8 cellular contexts compared by ENCODE assay signal in genomic region chr22:37162221-37163095, GRCh38. TPM values are rescaled to one million over a fixed set of nuclear protein-coding genes. Genes with fewer than 3 reads are reported as not detected.
DNase-seq lines count a peak whose midpoint lies in the region; ATAC-seq and TF ChIP-seq lines count a peak whose summit lies in the region.

No MANE protein-coding gene starts in this region.

- H3K4me3 ChIP-seq in osteoblast (ENCODE audit: insufficient read depth, low read length), result no peak overlapping the region
- no peak overlapping the region for H3K4me3 ChIP-seq in vagina
- H3K4me3 ChIP-seq in OCI-LY7 (ENCODE audit: low read depth, low read length, poor library complexity, severe bottlenecking), result no peak overlapping the region

- H2AFZ ChIP-seq in osteoblast (ENCODE audit: low read length) (no peak overlapping the region), OCI-LY7 (ENCODE audit: low read length) (no peak overlapping the region)

- DNase-seq in activated CD8-positive, alpha-beta memory T cell treated with anti-CD3 and anti-CD28 coated beads for 24 hours, result peak; percentile 93
- DNase-seq in osteoblast (ENCODE audit: insufficient read length, low spot score, missing footprints) (peak; percentile 48), NCI-H2171 treated with DMSO at 0.1 percent for 48 hours (lab: John Stamatoyannopoulos, UW) (no peak), substantia nigra (lab: John Stamatoyannopoulos, UW) (no peak), vagina (ENCODE audit: extremely low spot score in 2 of 2) (no peak), OCI-LY7 (ENCODE audit: low spot score) (no peak)

- in situ Hi-C loops in GM18951 (cut with MboI; ENCODE audit: low sequenced_read_pairs, unreplicated experiment), result no loop called here

- TF ChIP-seq POLR2A in GM18951 (IDR thresholded peaks at IDR 0.05; ENCODE audit: extremely low read depth, insufficient read depth, insufficient read length) (peak; percentile 57), vagina (IDR thresholded peaks at IDR 0.05) (no peak)

- H3K9me3 ChIP-seq in osteoblast (ENCODE audit: low read depth, low read length), result no peaks in the 10 kb centered on the region
- H3K9me3 ChIP-seq in vagina, result no peaks in the 10 kb centered on the region
- H3K9me3 ChIP-seq in OCI-LY7 (ENCODE audit: low read length), result peaks cover 15% of the 10 kb centered on the region; the same call in 1 of the 2 replicates

- POLR2A ChIA-PET in OCI-LY7 (lab: Charles Lee), result interaction anchor here (0.5 kb wide), 1 partner anchor 392 kb away, joined by 3 read pairs; no protein-coding TSS in a partner anchor

- CTCF ChIA-PET in OCI-LY7 (lab: Charles Lee; ENCODE audit: unreplicated experiment), result no interaction called here

- ATAC-seq in HG03097 (IDR thresholded peaks at IDR 0.05; ENCODE audit: low FRiP score, unreplicated experiment), result peak; percentile 38

- TF ChIP-seq CTCF in osteoblast (IDR thresholded peaks at IDR 0.05; ENCODE audit: extremely low read depth, low read depth, low read length), result no peak
- TF ChIP-seq CTCF in vagina (IDR thresholded peaks at IDR 0.05), result no peak
- no peak for TF ChIP-seq CTCF in OCI-LY7 (conservative IDR thresholded peaks at IDR 0.05; ENCODE audit: low read length)

- H3K36me3 ChIP-seq in osteoblast (ENCODE audit: insufficient read depth, low read length), result no peaks in the 10 kb centered on the region
- H3K36me3 ChIP-seq in vagina, result no peaks in the 10 kb centered on the region
- no peaks in the 10 kb centered on the region for H3K36me3 ChIP-seq in OCI-LY7 (ENCODE audit: insufficient read depth, low read length)

- H3K27me3 ChIP-seq in osteoblast (ENCODE audit: insufficient read depth, low read length) (peaks cover 15% of the 10 kb centered on the region), vagina (no peaks in the 10 kb centered on the region)

- intact Hi-C loops in vagina (cut with DNase I), result loop anchor here (5.0 kb wide), 1 partner anchor 100 kb away; no protein-coding TSS in a partner anchor
- intact Hi-C loops in OCI-LY7 (cut with micrococcal nuclease; ENCODE audit: unreplicated experiment), result no loop called here

- H3K27ac ChIP-seq in osteoblast (ENCODE audit: low read depth, low read length), result no peak overlapping the region
- no peak overlapping the region for H3K27ac ChIP-seq in substantia nigra (ENCODE audit: low read depth, low read length, poor library complexity, severe bottlenecking)
- H3K27ac ChIP-seq in vagina, result no peak overlapping the region
- H3K27ac ChIP-seq in OCI-LY7 (ENCODE audit: low read depth, low read length, poor library complexity, severe bottlenecking), result no peak overlapping the region

- H4K20me1 ChIP-seq in osteoblast (ENCODE audit: insufficient read depth, low read length) (no peaks in the 10 kb centered on the region), OCI-LY7 (ENCODE audit: insufficient read depth, low read length) (no peaks in the 10 kb centered on the region)

- H3K9me2 ChIP-seq in OCI-LY7 (ENCODE audit: insufficient read depth, low read length), result no peaks in the 10 kb centered on the region

- H3K4me2 ChIP-seq in osteoblast (ENCODE audit: insufficient read depth, low read length) (no peak overlapping the region), OCI-LY7 (ENCODE audit: low read length) (no peak overlapping the region)

- no peaks in the 10 kb centered on the region for H3K79me2 ChIP-seq in osteoblast (ENCODE audit: insufficient read depth, low read length)
- no peaks in the 10 kb centered on the region for H3K79me2 ChIP-seq in OCI-LY7 (ENCODE audit: insufficient read depth, low read depth, low read length)

- no TSS peak for BruUV-seq in OCI-LY7 (replicated peaks; lab: Mats Ljungman, UMichigan)

- peaks cover 6% of the 10 kb centered on the region for H3K4me1 ChIP-seq in osteoblast (ENCODE audit: insufficient read depth, low read length)
- peaks cover 7% of the 10 kb centered on the region for H3K4me1 ChIP-seq in vagina
- peaks cover 3% of the 10 kb centered on the region for H3K4me1 ChIP-seq in OCI-LY7 (ENCODE audit: insufficient read depth, low read length, poor library complexity, severe bottlenecking)

RNA-seq across cellular contexts. Expression of gene IL2RB, which starts 12.7 kb away (rescaled TPM):
- 0.59 TPM in 1 of 2 replicates, not detected in the other for total RNA-seq in osteoblast
- total RNA-seq in vagina, result 3.7 TPM
- not detected in 2 replicates for total RNA-seq in OCI-LY7 (2014; rRNA removed; shearing (Covaris generic))
- not detected in 2 replicates for total RNA-seq in OCI-LY7 (2022)

RNA-seq across cellular contexts. Expression of gene C1QTNF6, which starts 25.6 kb away (rescaled TPM):
- 11.9 and 18.3 TPM in 2 replicates for total RNA-seq in osteoblast
- 4.9 TPM for total RNA-seq in vagina
- total RNA-seq in OCI-LY7 (2014; rRNA removed; shearing (Covaris generic)), result 6.8 and 7.3 TPM in 2 replicates
- total RNA-seq in OCI-LY7 (2022), result 18.7 and 19.6 TPM in 2 replicates

RNA-seq across cellular contexts. Expression of gene SSTR3, which starts 49.8 kb away (rescaled TPM):
- not detected in 2 replicates for total RNA-seq in osteoblast
- not detected for total RNA-seq in vagina
- 0.05 and 0.25 TPM in 2 replicates for total RNA-seq in OCI-LY7 (2014; rRNA removed; shearing (Covaris generic))
- 0.30 TPM in 2 replicates for total RNA-seq in OCI-LY7 (2022)

RNA-seq across cellular contexts. Expression of gene TMPRSS6, which starts 52.9 kb away (rescaled TPM):
- total RNA-seq in osteoblast (not detected in 2 replicates), vagina (not detected), OCI-LY7 (2022) (not detected in 2 replicates)
- total RNA-seq in OCI-LY7 (2014; rRNA removed; shearing (Covaris generic)), result not detected in 2 replicates

Comparison
In these comparisons a context has a peak if more than half of its experiments do, and no peak if none do; other contexts are left out.
1. DNase-seq: peak in activated CD8-positive, alpha-beta memory T cell treated with anti-CD3 and anti-CD28 coated beads for 24 hours (single experiment) and osteoblast (single experiment); none in NCI-H2171 treated with DMSO at 0.1 percent for 48 hours (single experiment), substantia nigra (0 of 49), vagina (0 of 2) and OCI-LY7 (single experiment).